ENCODE assay signal across 34 cellular contexts in genomic region chr2:24280161-24280560, GRCh38.
"Had no signal": no experiment of that assay in that cellular context is flagged by ENCODE, and none has a peak within 500 bp of the region (broad histone marks: within the 10 kb centered on the region; RNA-seq: fewer than 3 reads in every experiment).

No MANE protein-coding gene starts in this region.

- H3K9ac ChIP-seq: KMS-11 had no signal

- H3K4me3 ChIP-seq: MG63 had no signal

- H3K27me3 ChIP-seq: MG63 had no signal

- DNase-seq: Karpas-422, Kasumi-1, KG1, MG63, MM.1S, MV-4-11, NCI-H1048, NCI-H1092, NCI-H1092 treated with DMSO at 0.1 percent for 48 hours, NCI-H1105, NCI-H1105 treated with DMSO at 0.1 percent for 48 hours, NCI-H1417, NCI-H1417 treated with DMSO at 0.1 percent for 48 hours, NCI-H1436, NCI-H1436 treated with DMSO at 0.1 percent for 48 hours, NCI-H146, NCI-H1694, NCI-H1694 treated with DMSO at 0.1 percent for 48 hours, NCI-H187, NCI-H187 treated with DMSO at 0.1 percent for 48 hours, NCI-H1930, NCI-H2029, NCI-H2029 treated with DMSO at 0.1 percent for 48 hours, NCI-H2081, NCI-H2081 treated with DMSO at 0.1 percent for 48 hours, NCI-H2107, NCI-H2171, NCI-H2171 treated with DMSO at 0.1 percent for 48 hours, NCI-H2227 treated with DMSO at 0.1 percent for 48 hours, NCI-H226, NCI-H345, NCI-H446, NCI-H446 treated with DMSO at 0.1 percent for 48 hours had no signal

- H3K9me3 ChIP-seq: MG63 had no signal

- H3K27ac ChIP-seq: KMS-11 had no signal

- H3K4me2 ChIP-seq: KMS-11 had no signal
